Comparison of ENCODE assay signal across 9 cellular contexts in the genomic region with DNA sequence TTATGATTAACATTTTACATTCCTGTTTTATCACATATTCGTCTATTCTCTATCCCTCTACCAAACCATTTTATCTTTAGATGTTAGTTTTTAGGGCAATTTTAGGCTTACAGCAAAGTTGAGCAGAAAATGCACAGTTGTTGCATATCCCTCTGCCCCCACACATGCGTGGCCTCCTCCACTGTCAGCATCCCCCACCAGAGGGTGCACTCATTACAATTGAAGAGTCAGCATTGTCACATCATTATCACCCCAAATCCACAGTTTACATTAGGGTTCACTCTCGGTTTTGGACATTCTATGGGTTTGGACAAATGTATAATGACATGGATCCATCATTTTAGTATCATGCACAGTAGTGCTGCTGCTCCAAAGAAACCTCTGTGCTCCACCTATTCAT.
DNase-seq lines count a peak whose midpoint lies in the region; ATAC-seq, FAIRE-seq and TF ChIP-seq lines count a peak whose summit lies in the region.
"Had no signal": no experiment of that assay in that cellular context is flagged by ENCODE, and none has a peak within 500 bp of the region (broad histone marks: within the 10 kb centered on the region; RNA-seq: fewer than 3 reads in every experiment).

No MANE protein-coding gene starts in this region.

- no peak overlapping the region for H4K5ac ChIP-seq in H1 (ENCODE audit: insufficient read length, low read depth, low read length)

- WGBS in H1 (ENCODE audit: extremely low coverage in 1 of 2, insufficient coverage in 1 of 2, insufficient read length in 1 of 2, insufficient replicate concordance in 2 of 2, low coverage in 1 of 2, low lambda C conversion rate in 2 of 2, missing lambda C conversion rate in 1 of 2), 2 experiments, result 69 to 100% methylated on average over 1 to 3 of the region's 3 CpGs

- no peak for TF ChIP-seq POLR2A in H1 (IDR thresholded peaks at IDR 0.05; ENCODE audit: control extremely low read depth in 1 of 2, low read depth in 2 of 2, low read length in 2 of 2)

- H3K27me3 ChIP-seq in cardiac muscle cell (no peaks in the 10 kb centered on the region), left ventricle myocardium inferior (ENCODE audit: low read depth) (no peaks in the 10 kb centered on the region), H1 (replicated peaks in 1 of 4; ENCODE audit: control insufficient read depth in 3 of 4, extremely low read depth in 1 of 4, insufficient read depth in 3 of 4, low read length in 3 of 4) (no peaks in the 10 kb centered on the region)

- H3K14ac ChIP-seq in H1 (ENCODE audit: insufficient read length), result no peak overlapping the region

- BruUV-seq in OCI-LY7 (replicated peaks; lab: Mats Ljungman, UMichigan), result no TSS peak

- POLR2A ChIA-PET in OCI-LY7 (lab: Charles Lee), result no interaction called here
- POLR2A ChIA-PET in H1 (lab: Charles Lee; ENCODE audit: partially characterized antibody), result no interaction called here

- no peak overlapping the region for H3K18ac ChIP-seq in H1 (ENCODE audit: extremely low read depth, low read length)

- H3K4me3 ChIP-seq in cardiac muscle cell (no peak overlapping the region), left ventricle myocardium inferior (no peak overlapping the region), OCI-LY7 (ENCODE audit: low read depth, low read length, poor library complexity, severe bottlenecking) (no peak overlapping the region), H1 (ENCODE audit: extremely low read depth in 1 of 4, insufficient read depth in 2 of 4, low read depth in 3 of 4, low read length in 4 of 4) (no peak overlapping the region)

- no peak overlapping the region for H2BK15ac ChIP-seq in H1 (ENCODE audit: low read length)

- H3K4me1 ChIP-seq in cardiac muscle cell (ENCODE audit: low read depth), result no peaks in the 10 kb centered on the region
- no peaks in the 10 kb centered on the region for H3K4me1 ChIP-seq in left ventricle myocardium inferior
- H3K4me1 ChIP-seq in OCI-LY7 (ENCODE audit: insufficient read depth, low read length, poor library complexity, severe bottlenecking), result no peaks in the 10 kb centered on the region
- H3K4me1 ChIP-seq in H1 (replicated peaks in 1 of 4; ENCODE audit: control insufficient read depth in 3 of 4, insufficient read depth in 4 of 4, low read length in 3 of 4), result no peaks in the 10 kb centered on the region

- H4K91ac ChIP-seq in H1 (replicated peaks; ENCODE audit: insufficient read length, low read length), result no peak overlapping the region

- no peaks in the 10 kb centered on the region for H4K20me1 ChIP-seq in OCI-LY7 (ENCODE audit: insufficient read depth, low read length)
- no peaks in the 10 kb centered on the region for H4K20me1 ChIP-seq in H1 (replicated peaks in 1 of 2; ENCODE audit: control insufficient read depth in 1 of 2, insufficient read depth in 2 of 2, low read length in 2 of 2)

- no peak overlapping the region for H4K8ac ChIP-seq in H1 (ENCODE audit: extremely low read depth, insufficient read depth, low read length)

- H3K9ac ChIP-seq in H1 (replicated peaks in 1 of 4; ENCODE audit: extremely low read depth in 1 of 4, low read depth in 3 of 4, low read length in 3 of 4), result no peak overlapping the region

- no peaks in the 10 kb centered on the region for H3K9me2 ChIP-seq in OCI-LY7 (ENCODE audit: insufficient read depth, low read length)

- intact Hi-C loops in left ventricle myocardium inferior (cut with micrococcal nuclease) (no loop called here), OCI-LY7 (cut with micrococcal nuclease; ENCODE audit: unreplicated experiment) (no loop called here)

- no peak overlapping the region for H3K4ac ChIP-seq in H1 (replicated peaks; ENCODE audit: insufficient read length, low read depth, low read length)

- DNase-seq in cardiac muscle cell (ENCODE audit: low read depth in 1 of 2, low spot score in 1 of 2) (no peak), left ventricle myocardium inferior (no peak), OCI-LY7 (ENCODE audit: low spot score) (peak; percentile 13), H1 (ENCODE audit: low read depth in 1 of 2, low spot score in 2 of 2) (peak in 1 of 2 experiments; percentile 45), NCI-H128 (lab: John Stamatoyannopoulos, UW; ENCODE audit: unreplicated experiment) (no peak), OCI-M2 (lab: John Stamatoyannopoulos, UW; ENCODE audit: unreplicated experiment) (no peak)
- DNase-seq: naive B cell had no signal

- no peaks in the 10 kb centered on the region for H3K79me1 ChIP-seq in H1 (ENCODE audit: low read depth, low read length)

- no peak overlapping the region for H3K4me2 ChIP-seq in OCI-LY7 (ENCODE audit: low read length)
- H3K4me2 ChIP-seq in H1 (ENCODE audit: insufficient read depth in 1 of 2, low read depth in 2 of 2, low read length in 2 of 2), result no peak overlapping the region

- no peak for TF ChIP-seq EP300 in H1 (IDR thresholded peaks at IDR 0.05; ENCODE audit: borderline replicate concordance in 1 of 2, low read depth in 2 of 2, low read length in 2 of 2)

- H2AFZ ChIP-seq in OCI-LY7 (ENCODE audit: low read length) (no peak overlapping the region), H1 (ENCODE audit: low read length) (no peak overlapping the region)

- H3K36me3 ChIP-seq in cardiac muscle cell (no peaks in the 10 kb centered on the region), left ventricle myocardium inferior (no peaks in the 10 kb centered on the region), OCI-LY7 (ENCODE audit: insufficient read depth, low read length) (no peaks in the 10 kb centered on the region), H1 (ENCODE audit: control insufficient read depth in 2 of 4, insufficient read depth in 4 of 4, low read length in 3 of 4) (no peaks in the 10 kb centered on the region)

- FAIRE-seq in H1 (lab: Jason Lieb, UNC), result peak; percentile 19

- H2AK5ac ChIP-seq in H1 (ENCODE audit: low read depth, low read length), result no peak overlapping the region

- H3K79me2 ChIP-seq in OCI-LY7 (ENCODE audit: insufficient read depth, low read depth, low read length) (no peaks in the 10 kb centered on the region), H1 (ENCODE audit: control insufficient read depth in 1 of 2, insufficient read depth in 2 of 2, low read length in 2 of 2) (no peaks in the 10 kb centered on the region)

- H2BK5ac ChIP-seq in H1 (ENCODE audit: low read depth, low read length), result no peak overlapping the region

- ATAC-seq in HG03139 (IDR thresholded peaks at IDR 0.05; ENCODE audit: unreplicated experiment) (no peak), HG03565 (IDR thresholded peaks at IDR 0.05; ENCODE audit: unreplicated experiment) (no peak)

- CTCF ChIA-PET in OCI-LY7 (lab: Charles Lee; ENCODE audit: unreplicated experiment) (no interaction called here), H1 (lab: Charles Lee; ENCODE audit: partially characterized antibody) (no interaction called here)

- no peak overlapping the region for H3K56ac ChIP-seq in H1 (replicated peaks; ENCODE audit: insufficient read length, low read depth, low read length)

- no peak overlapping the region for H2BK120ac ChIP-seq in H1 (replicated peaks; ENCODE audit: low read depth, low read length)

- H3K27ac ChIP-seq in cardiac muscle cell (no peak overlapping the region), left ventricle myocardium inferior (replicated peaks) (no peak overlapping the region), OCI-LY7 (ENCODE audit: low read depth, low read length, poor library complexity, severe bottlenecking) (no peak overlapping the region), H1 (ENCODE audit: low read depth, low read length) (no peak overlapping the region)

- no peak overlapping the region for H3K23ac ChIP-seq in H1 (ENCODE audit: insufficient read length)

- TF ChIP-seq CTCF in cardiac muscle cell (IDR thresholded peaks at IDR 0.05; ENCODE audit: low read depth, low read length), result peak; percentile 28
- TF ChIP-seq CTCF in left ventricle myocardium inferior (IDR thresholded peaks at IDR 0.05; ENCODE audit: borderline replicate concordance), result no peak
- TF ChIP-seq CTCF in OCI-LY7 (conservative IDR thresholded peaks at IDR 0.05; ENCODE audit: low read length), result peak; percentile 72
- TF ChIP-seq CTCF in H1 (IDR thresholded peaks at IDR 0.05; ENCODE audit: control extremely low read depth in 1 of 3, insufficient read depth in 1 of 3, low read depth in 1 of 3, low read length in 3 of 3), result peak; percentile 52 to 71 (median 60)

- H3K23me2 ChIP-seq in H1 (ENCODE audit: low read depth, low read length), result no peaks in the 10 kb centered on the region

- peak; percentile 59 to 69 for TF ChIP-seq RAD21 in H1 (IDR thresholded peaks at IDR 0.05 in 1 of 2, conservative IDR thresholded peaks at IDR 0.05 in 1 of 2; ENCODE audit: low read depth in 2 of 2, low read length in 2 of 2)

- H3K9me3 ChIP-seq in cardiac muscle cell (ENCODE audit: low read depth) (no peaks in the 10 kb centered on the region), left ventricle myocardium inferior (replicated peaks) (peaks cover 45% of the 10 kb centered on the region), OCI-LY7 (ENCODE audit: low read length) (0 out of 2 replicates have a peak, but pooled peaks cover 5% of the 10 kb centered on the region), H1 (ENCODE audit: insufficient read depth in 2 of 2, low read depth in 1 of 2, low read length in 1 of 2) (peaks cover 0 to 3% of the 10 kb centered on the region in 2 experiments; a peak in 1 of 4 replicates)

- H2BK20ac ChIP-seq in H1 (ENCODE audit: low read length), result no peak overlapping the region

- H2BK12ac ChIP-seq in H1 (ENCODE audit: low read depth, low read length), result no peak overlapping the region

TF ChIP-seq in H1, 55 proteins besides CTCF, POLR2A, EP300 and RAD21:
- TF ChIP-seq SAP30 (IDR thresholded peaks at IDR 0.05; ENCODE audit: insufficient read depth, insufficient replicate concordance, low read length), result no peak
- TF ChIP-seq CBX5 (IDR thresholded peaks at IDR 0.05; ENCODE audit: low read depth, low read length), result no peak
- no peak for TF ChIP-seq GABPA (IDR thresholded peaks at IDR 0.05; ENCODE audit: borderline replicate concordance, insufficient read depth, low read length)
- no peak for TF ChIP-seq TBP (IDR thresholded peaks at IDR 0.05; ENCODE audit: low read depth, low read length)
- TF ChIP-seq RXRA (IDR thresholded peaks at IDR 0.05; ENCODE audit: insufficient read depth, low read depth, low read length), result no peak
- no peak for TF ChIP-seq KDM1A (IDR thresholded peaks at IDR 0.05; ENCODE audit: borderline replicate concordance, low read length)
- TF ChIP-seq SUZ12 (IDR thresholded peaks at IDR 0.05; ENCODE audit: low read length), result no peak
